9 cellular contexts compared by ENCODE assay signal in genomic region chr5:103475629-103476240, GRCh38.
DNase-seq lines count a peak whose midpoint lies in the region; ATAC-seq, FAIRE-seq and TF ChIP-seq lines count a peak whose summit lies in the region.
"Had no signal": no experiment of that assay in that cellular context is flagged by ENCODE, and none has a peak within 500 bp of the region (broad histone marks: within the 10 kb centered on the region; RNA-seq: fewer than 3 reads in every experiment).

No MANE protein-coding gene starts in this region.

- H3K9me3 ChIP-seq in kidney (ENCODE audit: control insufficient read depth in 1 of 2, low read length in 2 of 2) (no peaks in the 10 kb centered on the region), upper lobe of right lung (no peaks in the 10 kb centered on the region)

- H3K36me3 ChIP-seq in kidney (ENCODE audit: control insufficient read depth in 1 of 2, insufficient read depth in 2 of 2, low read length in 2 of 2) (no peaks in the 10 kb centered on the region), upper lobe of right lung (no peaks in the 10 kb centered on the region)

- H3K4me3 ChIP-seq in kidney (ENCODE audit: low read length in 2 of 2) (no peak overlapping the region), upper lobe of right lung (no peak overlapping the region)

- peak; percentile 94 for FAIRE-seq in kidney (lab: Jason Lieb, UNC)

- intact Hi-C loops in kidney (cut with DNase I), result no loop called here
- intact Hi-C loops in upper lobe of right lung (cut with DNase I), result loop anchor here (5.0 kb wide), 1 partner anchor 243 kb away; no protein-coding TSS in a partner anchor

- ATAC-seq in GM21390 (IDR thresholded peaks at IDR 0.05; ENCODE audit: unreplicated experiment), result peak; percentile 60
- ATAC-seq in upper lobe of right lung, result peak; percentile 69
- ATAC-seq in HG03097 (IDR thresholded peaks at IDR 0.05; ENCODE audit: low FRiP score, unreplicated experiment), result no peak
- no peak for ATAC-seq in GM18498 (IDR thresholded peaks at IDR 0.05; ENCODE audit: unreplicated experiment)

- no peaks in the 10 kb centered on the region for H3K27me3 ChIP-seq in upper lobe of right lung

- H3K4me1 ChIP-seq in kidney (ENCODE audit: control insufficient read depth in 1 of 2, insufficient read depth in 1 of 2, low read depth in 1 of 2, low read length in 2 of 2), result no peaks in the 10 kb centered on the region
- H3K4me1 ChIP-seq in upper lobe of right lung, result no peaks in the 10 kb centered on the region

- H3K9ac ChIP-seq in kidney (ENCODE audit: low read length in 2 of 2), result no peak overlapping the region

- H3K27ac ChIP-seq in kidney (ENCODE audit: low read depth in 2 of 2, low read length in 2 of 2) (no peak overlapping the region), upper lobe of right lung (no peak overlapping the region)

- TF ChIP-seq CTCF in kidney (IDR thresholded peaks at IDR 0.05; ENCODE audit: borderline replicate concordance, extremely low read depth, insufficient read depth) (peak; percentile 66), upper lobe of right lung (IDR thresholded peaks at IDR 0.05) (peak; percentile 71)

- DNase-seq in D341Med (ENCODE audit: low spot score) (peak; percentile 28), NCI-H1417 (lab: John Stamatoyannopoulos, UW) (peak; percentile 8 to 65 (median 61)), astrocyte of the hippocampus (ENCODE audit: low read depth, low spot score) (peak; percentile 69), kidney (no peak), upper lobe of right lung (no peak)
- DNase-seq: left cardiac atrium had no signal

Comparison
In these comparisons a context has a peak if more than half of its experiments do, and no peak if none do; other contexts are left out.
1. DNase-seq: peak in D341Med (single experiment), NCI-H1417 (3 of 3) and astrocyte of the hippocampus (single experiment); none in kidney (single experiment) and upper lobe of right lung (single experiment).
2. ATAC-seq: peak in GM21390 (single experiment) and upper lobe of right lung (single experiment); none in HG03097 (single experiment) and GM18498 (single experiment).